25 cellular contexts compared by ENCODE assay signal in genomic region chr5:98470747-98471146, GRCh38.
"Had no signal": no experiment of that assay in that cellular context is flagged by ENCODE, and none has a peak within 500 bp of the region (broad histone marks: within the 10 kb centered on the region; RNA-seq: fewer than 3 reads in every experiment).

No MANE protein-coding gene starts in this region.

- H3K4me3 ChIP-seq: hepatocyte, psoas muscle, right lobe of liver, spleen, tibial artery, upper lobe of left lung, uterus had no signal

- H3K4me3 Mint-ChIP-seq: endodermal cell; naive thymus-derived CD8-positive, alpha-beta T cell; stimulated activated memory B cell treated with anti-CD40 and anti-IgM and Interleukin-4, amounts not matched to agents 10 μg/mL and 1 μg/mL and 100 μg/mL, for 72 hours; stimulated activated naive CD8-positive, alpha-beta T cell treated with anti-CD3 and anti-CD28 coated beads, Interleukin-15, Interleukin-2, amounts not matched to agents 100 ng/mL and 50 ng/mL, for 24 hours had no signal

- H2AFZ ChIP-seq: hepatocyte had no signal

- H3K79me2 ChIP-seq: hepatocyte had no signal

- H3K27ac Mint-ChIP-seq: endodermal cell; naive thymus-derived CD8-positive, alpha-beta T cell; stimulated activated memory B cell treated with anti-CD40 and anti-IgM and Interleukin-4, amounts not matched to agents 10 μg/mL and 1 μg/mL and 100 μg/mL, for 72 hours; stimulated activated naive CD8-positive, alpha-beta T cell treated with anti-CD3 and anti-CD28 coated beads, Interleukin-15, Interleukin-2, amounts not matched to agents 100 ng/mL and 50 ng/mL, for 24 hours had no signal

- DNase-seq: dermis blood vessel endothelial cell; effector CD4-positive, alpha-beta T cell; endodermal cell; erythroblast; head of caudate nucleus; left colon; left ventricle myocardium superior; mesendoderm; naive thymus-derived CD8-positive, alpha-beta T cell; psoas muscle; retina; right lobe of liver; spleen; stimulated activated CD4-positive, alpha-beta T cell treated with anti-CD3 and anti-CD28 coated beads, Interleukin-15, amount 100 ng/mL, for 24 hours; stimulated activated CD4-positive, alpha-beta T cell treated with anti-CD3 and anti-CD28 coated beads, Interleukin-1b, Interleukin-23, amount 100 ng/mL, for 48 hours; stimulated activated CD4-positive, alpha-beta T cell treated with anti-CD3 and anti-CD28 coated beads, Interleukin-4, amount 100 ng/mL, for 24 hours; tibial artery; upper lobe of left lung; uterus had no signal

- H3K9me3 Mint-ChIP-seq: endodermal cell; stimulated activated memory B cell treated with anti-CD40 and anti-IgM and Interleukin-4, amounts not matched to agents 10 μg/mL and 1 μg/mL and 100 μg/mL, for 72 hours; stimulated activated naive CD8-positive, alpha-beta T cell treated with anti-CD3 and anti-CD28 coated beads, Interleukin-15, Interleukin-2, amounts not matched to agents 100 ng/mL and 50 ng/mL, for 24 hours had no signal

- FAIRE-seq: endothelial cell of umbilical vein had no signal

- ATAC-seq: foreskin keratinocyte; left colon; left ventricle myocardium superior; naive thymus-derived CD8-positive, alpha-beta T cell; psoas muscle; right lobe of liver; stimulated activated memory B cell treated with anti-CD40 and anti-IgM and Interleukin-4, amounts not matched to agents 10 μg/mL and 1 μg/mL and 100 μg/mL, for 72 hours had no signal

- H3K4me2 ChIP-seq: hepatocyte had no signal

- H3K4me1 Mint-ChIP-seq: naive thymus-derived CD8-positive, alpha-beta T cell; stimulated activated memory B cell treated with anti-CD40 and anti-IgM and Interleukin-4, amounts not matched to agents 10 μg/mL and 1 μg/mL and 100 μg/mL, for 72 hours had no signal

- H3K36me3 Mint-ChIP-seq: naive thymus-derived CD8-positive, alpha-beta T cell; stimulated activated memory B cell treated with anti-CD40 and anti-IgM and Interleukin-4, amounts not matched to agents 10 μg/mL and 1 μg/mL and 100 μg/mL, for 72 hours had no signal

- H3K4me1 ChIP-seq: psoas muscle, right lobe of liver, spleen, tibial artery, upper lobe of left lung, uterus had no signal

- H3K9me3 ChIP-seq: neutrophil, psoas muscle, right lobe of liver, spleen, tibial artery, upper lobe of left lung, uterus had no signal

- H3K27ac ChIP-seq: foreskin keratinocyte, hepatocyte, neutrophil, psoas muscle, right lobe of liver, spleen, tibial artery, upper lobe of left lung, uterus had no signal

- H3K27me3 ChIP-seq: foreskin keratinocyte, hepatocyte, neutrophil, right lobe of liver, spleen, tibial artery, upper lobe of left lung, uterus had no signal

- H3K36me3 ChIP-seq: neutrophil, right lobe of liver, spleen, tibial artery, upper lobe of left lung, uterus had no signal
